ENCODE assay signal across 13 cellular contexts in the genomic region with DNA sequence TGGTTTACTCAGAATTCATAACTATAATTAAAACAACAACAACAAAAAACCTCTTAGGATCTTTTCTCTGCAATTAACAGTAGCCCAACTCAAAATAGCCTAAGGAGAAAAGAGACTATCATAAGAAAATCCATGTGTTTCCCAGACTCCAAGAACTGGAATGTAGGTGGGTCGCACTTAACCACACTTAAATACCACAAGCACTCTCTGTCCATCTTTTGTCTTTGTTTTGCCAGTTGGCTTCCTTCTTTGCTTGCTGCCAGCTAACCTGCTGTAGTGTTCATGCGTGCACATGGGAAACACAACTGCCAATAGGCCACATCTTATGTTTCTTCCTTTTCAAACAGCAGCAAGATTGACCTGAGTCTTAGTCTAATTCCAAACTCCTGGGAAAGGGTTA. TPM values are rescaled to one million over a fixed set of nuclear protein-coding genes. Genes with fewer than 3 reads are reported as not detected.
DNase-seq lines count a peak whose midpoint lies in the region; ATAC-seq and TF ChIP-seq lines count a peak whose summit lies in the region.
"Had no signal": no experiment of that assay in that cellular context is flagged by ENCODE, and none has a peak within 500 bp of the region (broad histone marks: within the 10 kb centered on the region; RNA-seq: fewer than 3 reads in every experiment).

No MANE protein-coding gene starts in this region.

- H3K36me3 Mint-ChIP-seq in CD4-positive, CD25-positive, alpha-beta regulatory T cell = peaks cover 3% of the 10 kb centered on the region
- peaks cover 6% of the 10 kb centered on the region for H3K36me3 Mint-ChIP-seq in T-helper 2 cell treated with Interferon-gamma antibody and Interleukin-4, amounts not matched to agents 5 μg/mL and 100 μg/mL, for 36 hours (ENCODE audit: low read depth)

- H3K27ac ChIP-seq in CD4-positive, CD25-positive, alpha-beta regulatory T cell (ENCODE audit: insufficient read depth, low read length, poor library complexity, severe bottlenecking) = peak overlapping the region; percentile 81
- H3K27ac ChIP-seq in foreskin keratinocyte = no peak overlapping the region
- H3K27ac ChIP-seq: epithelial cell of prostate had no signal

- peaks cover 25 to 69% (median 51%) of the 10 kb centered on the region in 4 donors for H3K4me1 Mint-ChIP-seq in CD4-positive, CD25-positive, alpha-beta regulatory T cell
- H3K4me1 Mint-ChIP-seq in T-helper 2 cell treated with Interferon-gamma antibody and Interleukin-4, amounts not matched to agents 5 μg/mL and 100 μg/mL, for 36 hours (ENCODE audit: low read depth) = peaks cover 58% of the 10 kb centered on the region

- H3K9me3 Mint-ChIP-seq in CD4-positive, CD25-positive, alpha-beta regulatory T cell = no peaks in the 10 kb centered on the region
- peaks cover 3% of the 10 kb centered on the region for H3K9me3 Mint-ChIP-seq in T-helper 2 cell treated with Interferon-gamma antibody and Interleukin-4, amounts not matched to agents 5 μg/mL and 100 μg/mL, for 36 hours

- H3K36me3 ChIP-seq in CD4-positive, CD25-positive, alpha-beta regulatory T cell (ENCODE audit: control insufficient read depth, insufficient read depth, low read length) = no peaks in the 10 kb centered on the region

- ATAC-seq in CD4-positive, CD25-positive, alpha-beta regulatory T cell (ENCODE audit: low read depth in 2 of 2) = no peak
- ATAC-seq in foreskin keratinocyte (no peak), GM21515 (IDR thresholded peaks at IDR 0.05; ENCODE audit: unreplicated experiment) (no peak), GM19023 (IDR thresholded peaks at IDR 0.05; ENCODE audit: unreplicated experiment) (no peak)
- ATAC-seq: Panc1 had no signal

- H3K4me3 ChIP-seq in CD4-positive, CD25-positive, alpha-beta regulatory T cell (ENCODE audit: low read depth, low read length) = peak overlapping the region; percentile 67

- H3K4me3 Mint-ChIP-seq in CD4-positive, CD25-positive, alpha-beta regulatory T cell = peak overlapping the region; percentile 80 to 93 (median 90)
- peak overlapping the region; percentile 88 for H3K4me3 Mint-ChIP-seq in T-helper 2 cell treated with Interferon-gamma antibody and Interleukin-4, amounts not matched to agents 5 μg/mL and 100 μg/mL, for 36 hours
- H3K4me3 Mint-ChIP-seq: naive B cell had no signal

- no peaks in the 10 kb centered on the region for H3K9me3 ChIP-seq in CD4-positive, CD25-positive, alpha-beta regulatory T cell (ENCODE audit: control insufficient read depth in 2 of 2, low read length in 2 of 2)

- DNase-seq in CD4-positive, CD25-positive, alpha-beta regulatory T cell = peak in 2 of 3 donors; percentile 23 to 79
- DNase-seq in Daoy (ENCODE audit: low read depth) (peak; percentile 19), foreskin keratinocyte (peak; percentile 50 to 83), SIG-M5 treated with dmso at 0.1 percent for 504 hours (lab: John Stamatoyannopoulos, UW; ENCODE audit: unreplicated experiment) (no peak), NCI-H2196 treated with DMSO at 0.1 percent for 48 hours (lab: John Stamatoyannopoulos, UW; ENCODE audit: unreplicated experiment) (no peak)
- DNase-seq in T-helper 2 cell treated with Interferon-gamma antibody and Interleukin-4, amounts not matched to agents 5 μg/mL and 100 μg/mL, for 36 hours (ENCODE audit: low spot score) = no peak
- DNase-seq: activated CD4-positive, alpha-beta T cell treated with anti-CD3 and anti-CD28 coated beads for 1 hour; naive B cell; NCI-H446 treated with DMSO at 0.1 percent for 48 hours had no signal

- peak overlapping the region; percentile 99 to 100 (median 99) for H3K27ac Mint-ChIP-seq in CD4-positive, CD25-positive, alpha-beta regulatory T cell
- peak overlapping the region; percentile 100 for H3K27ac Mint-ChIP-seq in T-helper 2 cell treated with Interferon-gamma antibody and Interleukin-4, amounts not matched to agents 5 μg/mL and 100 μg/mL, for 36 hours

- H3K27me3 Mint-ChIP-seq in CD4-positive, CD25-positive, alpha-beta regulatory T cell = peaks cover 4% of the 10 kb centered on the region
- H3K27me3 Mint-ChIP-seq in T-helper 2 cell treated with Interferon-gamma antibody and Interleukin-4, amounts not matched to agents 5 μg/mL and 100 μg/mL, for 36 hours (ENCODE audit: low read depth) = no peaks in the 10 kb centered on the region
- H3K27me3 Mint-ChIP-seq: naive B cell had no signal

- TF ChIP-seq CTCF in foreskin keratinocyte (conservative IDR thresholded peaks at IDR 0.05) = no peak

- peaks cover 64% of the 10 kb centered on the region for H3K4me1 ChIP-seq in CD4-positive, CD25-positive, alpha-beta regulatory T cell (ENCODE audit: control insufficient read depth, insufficient read depth, low read length, poor library complexity, severe bottlenecking)
- H3K4me1 ChIP-seq in foreskin keratinocyte = no peaks in the 10 kb centered on the region

- no peaks in the 10 kb centered on the region for H3K27me3 ChIP-seq in CD4-positive, CD25-positive, alpha-beta regulatory T cell (ENCODE audit: control insufficient read depth, insufficient read depth, low read length)
- H3K27me3 ChIP-seq in foreskin keratinocyte = no peaks in the 10 kb centered on the region

RNA-seq across cellular contexts. Expression of gene ACVR1, which starts 24.1 kb away (rescaled TPM):
- 64.2 TPM for total RNA-seq in CD4-positive, CD25-positive, alpha-beta regulatory T cell
- 10 to 100 TPM; 14.1 to 21.4 (median 17.3) TPM for polyA plus RNA-seq in CD4-positive, CD25-positive, alpha-beta regulatory T cell
- total RNA-seq in Daoy (2014; rRNA removed; shearing (Covaris generic)) = 7.2 and 11.3 TPM in 2 replicates
- total RNA-seq in foreskin keratinocyte = 24.4 and 28.3 TPM in 2 replicates
- 13.2 and 13.7 TPM in 2 replicates for polyA plus RNA-seq in foreskin keratinocyte

Comparison
In these comparisons a context has a peak if more than half of its experiments do, and no peak if none do; other contexts are left out.
1. DNase-seq: peak in CD4-positive, CD25-positive, alpha-beta regulatory T cell (2 of 3), Daoy (single experiment) and foreskin keratinocyte (2 of 2); none in T-helper 2 cell treated with Interferon-gamma antibody and Interleukin-4, amounts not matched to agents 5 μg/mL and 100 μg/mL, for 36 hours (single experiment), SIG-M5 treated with dmso at 0.1 percent for 504 hours (single experiment) and NCI-H2196 treated with DMSO at 0.1 percent for 48 hours (single experiment).